11 cellular contexts compared by ENCODE assay signal in genomic region chr13:97242755-97243497, GRCh38. TPM values are rescaled to one million over a fixed set of nuclear protein-coding genes. Genes with fewer than 3 reads are reported as not detected.
DNase-seq lines count a peak whose midpoint lies in the region; ATAC-seq and TF ChIP-seq lines count a peak whose summit lies in the region.
"Had no signal": no experiment of that assay in that cellular context is flagged by ENCODE, and none has a peak within 500 bp of the region (broad histone marks: within the 10 kb centered on the region; RNA-seq: fewer than 3 reads in every experiment).

No MANE protein-coding gene starts in this region.

- H3K27ac ChIP-seq in mammary epithelial cell (ENCODE audit: insufficient read depth, low read depth, low read length) (no peak overlapping the region), left ventricle myocardium inferior (replicated peaks) (peak overlapping the region; percentile 85), vagina (peak overlapping the region; percentile 72)
- no peak overlapping the region for H3K27ac ChIP-seq in effector memory CD4-positive, alpha-beta T cell (ENCODE audit: insufficient read depth, low read length, poor library complexity, severe bottlenecking)

- peaks cover 24% of the 10 kb centered on the region for H3K4me1 Mint-ChIP-seq in activated naive CD4-positive, alpha-beta T cell treated with anti-CD3 and anti-CD28 coated beads for 36 hours (ENCODE audit: low read depth)

- intact Hi-C loops in mammary epithelial cell (cut with micrococcal nuclease): no loop called here
- intact Hi-C loops in left ventricle myocardium inferior (cut with micrococcal nuclease): no loop called here
- intact Hi-C loops in vagina (cut with DNase I): no loop called here
- intact Hi-C loops in activated naive CD4-positive, alpha-beta T cell treated with anti-CD3 and anti-CD28 coated beads for 36 hours (cut with micrococcal nuclease): no loop called here

- H3K9me3 ChIP-seq in mammary epithelial cell (replicated peaks; ENCODE audit: insufficient read depth, low read length) (no peaks in the 10 kb centered on the region), left ventricle myocardium inferior (replicated peaks) (no peaks in the 10 kb centered on the region), vagina (no peaks in the 10 kb centered on the region)
- H3K9me3 ChIP-seq in effector memory CD4-positive, alpha-beta T cell (ENCODE audit: control insufficient read depth, low read length): no peaks in the 10 kb centered on the region

- H3K27ac Mint-ChIP-seq in activated naive CD4-positive, alpha-beta T cell treated with anti-CD3 and anti-CD28 coated beads for 36 hours: no peak overlapping the region
- H3K27ac Mint-ChIP-seq: activated CD4-positive, alpha-beta T cell treated with anti-CD3 and anti-CD28 coated beads, Interleukin-2, amount 10 ng/mL, durations not matched to agents 7 days and 5 days had no signal

- no peak for ATAC-seq in HG03108 (IDR thresholded peaks at IDR 0.05; ENCODE audit: unreplicated experiment)

- H2AFZ ChIP-seq in mammary epithelial cell (ENCODE audit: low read depth, low read length): no peak overlapping the region

- DNase-seq in mammary epithelial cell (no peak), left ventricle myocardium inferior (no peak), occipital lobe (lab: John Stamatoyannopoulos, UW) (peak; percentile 63), vagina (ENCODE audit: extremely low spot score in 2 of 2) (no peak)
- no peak for DNase-seq in activated naive CD4-positive, alpha-beta T cell treated with anti-CD3 and anti-CD28 coated beads for 36 hours
- DNase-seq in effector memory CD4-positive, alpha-beta T cell: no peak
- DNase-seq: activated CD4-positive, alpha-beta T cell treated with anti-CD3 and anti-CD28 coated beads, Interleukin-2, amount 10 ng/mL, durations not matched to agents 7 days and 5 days; activated gamma-delta T cell; KBM-7; NCI-H2029 had no signal

- H4K20me1 ChIP-seq in mammary epithelial cell (ENCODE audit: insufficient read depth, low read length): no peaks in the 10 kb centered on the region

- CTCF ChIA-PET in mammary epithelial cell (lab: Charles Lee; ENCODE audit: low non-redundant PET): no interaction called here
- CTCF ChIA-PET in activated naive CD4-positive, alpha-beta T cell treated with anti-CD3 and anti-CD28 coated beads for 36 hours (lab: Charles Lee): interaction anchor here (0.6 kb wide), 1 partner anchor 15 kb away, joined by 4 read pairs; no protein-coding TSS in a partner anchor

- H3K27me3 Mint-ChIP-seq in activated naive CD4-positive, alpha-beta T cell treated with anti-CD3 and anti-CD28 coated beads for 36 hours (ENCODE audit: low read depth): no peaks in the 10 kb centered on the region
- H3K27me3 Mint-ChIP-seq: activated CD4-positive, alpha-beta T cell treated with anti-CD3 and anti-CD28 coated beads, Interleukin-2, amount 10 ng/mL, durations not matched to agents 7 days and 5 days had no signal

- H3K9ac ChIP-seq in mammary epithelial cell (ENCODE audit: insufficient read depth, low read length): no peak overlapping the region

- 83% methylated on average over 6 of the region's 13 CpGs for WGBS in mammary epithelial cell (ENCODE audit: low coverage, missing lambda C conversion rate)

- H3K9me3 Mint-ChIP-seq in activated naive CD4-positive, alpha-beta T cell treated with anti-CD3 and anti-CD28 coated beads for 36 hours: no peaks in the 10 kb centered on the region
- H3K9me3 Mint-ChIP-seq: activated CD4-positive, alpha-beta T cell treated with anti-CD3 and anti-CD28 coated beads, Interleukin-2, amount 10 ng/mL, durations not matched to agents 7 days and 5 days had no signal

- TF ChIP-seq CTCF in mammary epithelial cell (conservative IDR thresholded peaks at IDR 0.05 in 1 of 2, IDR thresholded peaks at IDR 0.05 in 1 of 2; ENCODE audit: extremely low read depth in 1 of 2, insufficient read depth in 1 of 2, low read depth in 1 of 2, low read length in 2 of 2) (no peak), left ventricle myocardium inferior (IDR thresholded peaks at IDR 0.05; ENCODE audit: borderline replicate concordance) (no peak), vagina (IDR thresholded peaks at IDR 0.05) (no peak)

- H3K27me3 ChIP-seq in mammary epithelial cell (ENCODE audit: insufficient read depth, low read length) (no peaks in the 10 kb centered on the region), left ventricle myocardium inferior (ENCODE audit: low read depth) (no peaks in the 10 kb centered on the region), vagina (no peaks in the 10 kb centered on the region)
- no peaks in the 10 kb centered on the region for H3K27me3 ChIP-seq in effector memory CD4-positive, alpha-beta T cell (replicated peaks; ENCODE audit: control insufficient read depth, insufficient read depth, low read length, poor library complexity, severe bottlenecking)

- H3K4me2 ChIP-seq in mammary epithelial cell (ENCODE audit: insufficient read depth, low read depth, low read length): peak overlapping the region; percentile 76

- H3K4me3 Mint-ChIP-seq in activated naive CD4-positive, alpha-beta T cell treated with anti-CD3 and anti-CD28 coated beads for 36 hours: no peak overlapping the region
- H3K4me3 Mint-ChIP-seq: activated CD4-positive, alpha-beta T cell treated with anti-CD3 and anti-CD28 coated beads, Interleukin-2, amount 10 ng/mL, durations not matched to agents 7 days and 5 days had no signal

- H3K4me1 ChIP-seq in mammary epithelial cell (ENCODE audit: insufficient read depth, low read length): peaks cover 27% of the 10 kb centered on the region
- peaks cover 100% of the 10 kb centered on the region for H3K4me1 ChIP-seq in left ventricle myocardium inferior
- peaks cover 77% of the 10 kb centered on the region for H3K4me1 ChIP-seq in vagina
- no peaks in the 10 kb centered on the region for H3K4me1 ChIP-seq in effector memory CD4-positive, alpha-beta T cell (ENCODE audit: control insufficient read depth, insufficient read depth, low read length, poor library complexity, severe bottlenecking)

- in situ Hi-C loops in mammary epithelial cell (cut with MboI; ENCODE audit: low sequenced_read_pairs in 2 of 2): no loop called here

- no peak for TF ChIP-seq POLR2A in vagina (IDR thresholded peaks at IDR 0.05)

- peaks cover 85% of the 10 kb centered on the region for H3K79me2 ChIP-seq in mammary epithelial cell (ENCODE audit: insufficient read depth, low read length)

- H3K36me3 ChIP-seq in mammary epithelial cell (ENCODE audit: insufficient read depth, low read length) (no peaks in the 10 kb centered on the region), left ventricle myocardium inferior (no peaks in the 10 kb centered on the region), vagina (no peaks in the 10 kb centered on the region)
- H3K36me3 ChIP-seq in effector memory CD4-positive, alpha-beta T cell (ENCODE audit: control insufficient read depth, insufficient read depth, low read length): no peaks in the 10 kb centered on the region

- no TSS peak for BruUV-seq in mammary epithelial cell (replicated peaks; lab: Mats Ljungman, UMichigan)

- peaks cover 4% of the 10 kb centered on the region for H3K36me3 Mint-ChIP-seq in activated naive CD4-positive, alpha-beta T cell treated with anti-CD3 and anti-CD28 coated beads for 36 hours (ENCODE audit: low read depth)

- H3K4me3 ChIP-seq in mammary epithelial cell (replicated peaks in 1 of 3; ENCODE audit: insufficient read depth in 1 of 3, low read depth in 2 of 3, low read length in 3 of 3) (no peak overlapping the region), left ventricle myocardium inferior (peak overlapping the region; percentile 28), vagina (no peak overlapping the region)
- no peak overlapping the region for H3K4me3 ChIP-seq in effector memory CD4-positive, alpha-beta T cell (ENCODE audit: insufficient read depth, low read depth, low read length, poor library complexity, severe bottlenecking)

- dilution Hi-C loops in mammary epithelial cell (cut with HindIII; ENCODE audit: low sequenced_read_pairs): no loop called here

RNA-seq across cellular contexts. Expression of gene MBNL2, which starts 20.8 kb away (rescaled TPM):
- 100 to 1,000 TPM in 1 of 2 donors, 10 to 100 TPM in 1; 37.5 to 125 TPM for total RNA-seq in mammary epithelial cell
- 20.0 TPM for polyA plus RNA-seq in mammary epithelial cell
- 33.9 TPM for polyA minus RNA-seq in mammary epithelial cell
- total RNA-seq in left ventricle myocardium inferior: 76.5 TPM
- total RNA-seq in occipital lobe: 29.2 TPM
- 63.1 TPM for total RNA-seq in vagina
- total RNA-seq in activated naive CD4-positive, alpha-beta T cell treated with anti-CD3 and anti-CD28 coated beads for 36 hours: 10 to 100 TPM; 16.8 to 18.8 TPM

Comparison
In these comparisons a context has a peak if more than half of its experiments do, and no peak if none do; other contexts are left out.
1. H3K27ac ChIP-seq: peak in left ventricle myocardium inferior (single experiment) and vagina (single experiment); none in mammary epithelial cell (single experiment) and effector memory CD4-positive, alpha-beta T cell (single experiment).